Comparison of ENCODE assay signal across 8 cellular contexts in the genomic region with DNA sequence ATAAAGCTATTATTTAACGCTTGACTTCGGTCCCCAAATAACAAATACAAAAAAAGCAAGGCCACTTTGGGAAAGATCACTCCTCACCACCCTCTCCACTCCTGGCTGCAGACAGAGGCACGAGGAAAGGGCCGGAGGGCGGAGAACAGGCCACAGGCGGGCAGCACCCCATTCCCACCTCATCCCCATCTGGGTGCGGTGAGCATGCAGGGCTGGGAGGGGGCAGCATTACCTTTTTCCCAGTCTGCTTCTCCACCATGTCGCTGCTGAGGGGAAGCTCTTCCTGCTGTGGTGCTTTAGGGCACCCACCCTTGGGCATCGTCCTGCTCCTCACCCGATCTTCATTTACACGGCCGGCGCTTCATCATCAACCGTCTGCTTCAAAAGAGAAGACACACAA.
DNase-seq lines count a peak whose midpoint lies in the region; ATAC-seq and TF ChIP-seq lines count a peak whose summit lies in the region.

No MANE protein-coding gene starts in this region.

- TF ChIP-seq CTCF in heart left ventricle (IDR thresholded peaks at IDR 0.05) (no peak), lower lobe of right lung (IDR thresholded peaks at IDR 0.05) (no peak), upper lobe of right lung (IDR thresholded peaks at IDR 0.05) (no peak)

- no peaks in the 10 kb centered on the region for H3K27me3 Mint-ChIP-seq in activated naive CD8-positive, alpha-beta T cell

- no peaks in the 10 kb centered on the region for H3K9me3 Mint-ChIP-seq in activated naive CD8-positive, alpha-beta T cell (ENCODE audit: low read depth)

- H3K4me3 ChIP-seq in heart left ventricle, result peak overlapping the region in 1 of 12 donors; percentile 7
- H3K4me3 ChIP-seq in lower lobe of right lung, result no peak overlapping the region
- H3K4me3 ChIP-seq in upper lobe of right lung, result no peak overlapping the region

- DNase-seq in heart left ventricle (peak in 2 of 5 donors; percentile 12 to 23), left cardiac atrium (no peak), lower lobe of right lung (peak; percentile 32), upper lobe of right lung (no peak), EL (no peak), MV-4-11 (lab: John Stamatoyannopoulos, UW) (no peak)
- DNase-seq in activated CD4-positive, CD25-positive, alpha-beta regulatory T cell treated with anti-CD3 and anti-CD28 coated beads, Interleukin-2, amount 50 U/mL, for 72 hours, result no peak

- H3K27ac ChIP-seq in heart left ventricle, result peak overlapping the region in 11 of 12 donors; percentile 36 to 83 (median 56)
- peak overlapping the region; percentile 58 for H3K27ac ChIP-seq in lower lobe of right lung
- H3K27ac ChIP-seq in upper lobe of right lung, result peak overlapping the region; percentile 60

- H3K36me3 Mint-ChIP-seq in activated naive CD8-positive, alpha-beta T cell, result peaks cover 2% of the 10 kb centered on the region

- H3K4me1 ChIP-seq in heart left ventricle, result peaks cover 24 to 95% (median 74%) of the 10 kb centered on the region in 12 donors
- H3K4me1 ChIP-seq in lower lobe of right lung, result peaks cover 89% of the 10 kb centered on the region
- H3K4me1 ChIP-seq in upper lobe of right lung, result peaks cover 77% of the 10 kb centered on the region

- H3K36me3 ChIP-seq in heart left ventricle (peaks cover 0 to 26% (median 12%) of the 10 kb centered on the region in 9 donors), lower lobe of right lung (peaks cover 32% of the 10 kb centered on the region), upper lobe of right lung (peaks cover 18% of the 10 kb centered on the region)

- H3K27ac Mint-ChIP-seq in activated naive CD8-positive, alpha-beta T cell, result peak overlapping the region; percentile 95

- peak overlapping the region; percentile 81 for H3K4me3 Mint-ChIP-seq in activated naive CD8-positive, alpha-beta T cell

- H3K27me3 ChIP-seq in heart left ventricle, result no peaks in the 10 kb centered on the region
- H3K27me3 ChIP-seq in lower lobe of right lung (ENCODE audit: low read depth), result no peaks in the 10 kb centered on the region
- H3K27me3 ChIP-seq in upper lobe of right lung, result no peaks in the 10 kb centered on the region

- H3K4me1 Mint-ChIP-seq in activated naive CD8-positive, alpha-beta T cell (ENCODE audit: low read depth), result peaks cover 90% of the 10 kb centered on the region

- H3K9me3 ChIP-seq in heart left ventricle (no peaks in the 10 kb centered on the region), lower lobe of right lung (no peaks in the 10 kb centered on the region), upper lobe of right lung (no peaks in the 10 kb centered on the region)

- no peak for TF ChIP-seq POLR2A in heart left ventricle (IDR thresholded peaks at IDR 0.05)

- ATAC-seq in heart left ventricle (no peak), left cardiac atrium (no peak), lower lobe of right lung (no peak), upper lobe of right lung (no peak)

- intact Hi-C loops in heart left ventricle (cut with DNase I) (loop anchor here in 1 of 10 donors (5.0 kb wide), 1 partner anchor 191 kb away; a partner anchor contains a TSS), left cardiac atrium (cut with DNase I) (no loop called here), lower lobe of right lung (cut with DNase I) (no loop called here), upper lobe of right lung (cut with DNase I) (no loop called here)

- WGBS in heart left ventricle, 4 donors, result 70 to 73% (median 72%) methylated on average over 13 to 14 of the region's 14 CpGs
